In the genomic region with DNA sequence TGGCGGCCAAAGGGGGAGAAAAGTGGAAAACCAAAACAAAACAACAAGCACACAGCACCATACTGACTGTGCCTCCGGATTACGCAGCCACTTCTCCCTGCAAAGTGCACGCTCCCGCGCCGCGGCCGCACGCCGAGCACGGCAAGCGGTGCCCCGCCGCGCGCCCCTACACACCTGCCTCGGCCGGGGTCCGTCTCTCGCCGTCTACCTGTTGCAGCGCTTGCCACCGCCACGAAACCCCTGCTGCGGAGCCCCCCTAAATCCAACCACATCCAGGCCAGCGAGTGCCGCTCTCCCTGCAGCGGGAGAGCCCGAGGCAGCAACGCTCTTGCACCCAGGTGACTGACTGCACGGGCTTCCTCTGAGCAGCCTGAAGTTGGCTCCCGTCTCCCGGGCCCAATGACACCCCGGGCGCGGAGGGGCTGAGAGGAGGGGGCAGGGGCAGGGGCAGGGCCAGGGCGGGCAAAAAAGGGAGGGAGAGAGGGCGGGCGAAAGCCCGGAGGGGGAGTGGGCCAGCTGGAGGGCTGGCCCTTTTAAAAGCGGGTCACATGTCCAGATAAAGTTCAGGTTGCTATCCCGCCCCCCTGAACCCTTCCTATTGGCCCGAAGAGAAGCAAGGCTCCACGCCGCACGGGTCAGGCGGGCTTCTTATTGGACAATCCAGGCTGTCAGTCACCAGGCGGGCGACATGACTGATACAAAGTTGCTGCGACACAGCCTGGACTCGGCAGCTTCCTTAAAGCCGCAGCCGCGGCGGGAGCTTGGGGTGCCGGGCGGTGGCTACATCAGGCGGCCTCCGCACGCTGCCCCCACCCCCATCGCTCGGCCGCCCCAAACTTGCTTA, we compare ENCODE assay signal across 1 cellular context.
TF ChIP-seq lines count a peak whose summit lies in the region.

Gene NR3C2 (minus strand): TSS at position 429 of the 844 bp plus-strand sequence.

TF ChIP-seq in HepG2, 621 proteins besides CTCF, POLR2A, EP300 and RAD21 (continued from another document and continues in another):
- TF ChIP-seq USF2 (IDR thresholded peaks at IDR 0.05; ENCODE audit: low read depth, low read length) (peak; percentile 79), USF2 (CRISPR knock-in tag; IDR thresholded peaks at IDR 0.05; ENCODE audit: borderline replicate concordance) (peak; percentile 83; the same call in 1 of the 2 replicates), ZNF709 (CRISPR knock-in tag; IDR thresholded peaks at IDR 0.05) (no peak), ZBTB38 (CRISPR knock-in tag; IDR thresholded peaks at IDR 0.05) (0 out of 2 replicates have a peak, but pooled peaks have one; percentile 5), UBTF (CRISPR knock-in tag; IDR thresholded peaks at IDR 0.05) (peak; percentile 33; the same call in 1 of the 2 replicates), DMTF1 (CRISPR knock-in tag; IDR thresholded peaks at IDR 0.05) (no peak), ZNF460 (CRISPR knock-in tag; IDR thresholded peaks at IDR 0.05; ENCODE audit: borderline replicate concordance) (no peak), ZNF550 (CRISPR knock-in tag; IDR thresholded peaks at IDR 0.05; ENCODE audit: borderline replicate concordance) (no peak), ZNF235 (CRISPR knock-in tag; IDR thresholded peaks at IDR 0.05; ENCODE audit: borderline replicate concordance) (peak; percentile 36; the same call in 1 of the 2 replicates), CBX2 (IDR thresholded peaks at IDR 0.05; ENCODE audit: low read depth, low read length) (no peak), CBX2 (CRISPR knock-in tag; IDR thresholded peaks at IDR 0.05; ENCODE audit: low read depth) (peak; percentile 37; the same call in 1 of the 2 replicates), SALL1 (CRISPR knock-in tag; IDR thresholded peaks at IDR 0.05) (peak; percentile 42), GLI4 (CRISPR knock-in tag; IDR thresholded peaks at IDR 0.05; ENCODE audit: borderline replicate concordance) (0 out of 2 replicates have a peak, but pooled peaks have one; percentile 53), ZGPAT (CRISPR knock-in tag; IDR thresholded peaks at IDR 0.05) (peak; percentile 74), GATA4 (IDR thresholded peaks at IDR 0.05; ENCODE audit: borderline replicate concordance, low read depth) (peak; percentile 32; the same call in 1 of the 2 replicates), DR1 (CRISPR knock-in tag; IDR thresholded peaks at IDR 0.05) (peak; percentile 65; the same call in 1 of the 2 replicates), ETV6 (CRISPR knock-in tag; conservative IDR thresholded peaks at IDR 0.05) (0 out of 2 replicates have a peak, but pooled peaks have one; percentile 38), CBFB (CRISPR knock-in tag; IDR thresholded peaks at IDR 0.05) (0 out of 2 replicates have a peak, but pooled peaks have one; percentile 7), TAF1 (CRISPR knock-in tag; IDR thresholded peaks at IDR 0.05) (peak; percentile 77), SP2 (CRISPR knock-in tag; IDR thresholded peaks at IDR 0.05) (peak; percentile 92), REPIN1 (CRISPR knock-in tag; IDR thresholded peaks at IDR 0.05; ENCODE audit: borderline replicate concordance, low read depth) (no peak), ERF (CRISPR knock-in tag; IDR thresholded peaks at IDR 0.05) (0 out of 2 replicates have a peak, but pooled peaks have one; percentile 22), KMT2B (CRISPR knock-in tag; IDR thresholded peaks at IDR 0.05) (0 out of 2 replicates have a peak, but pooled peaks have one; percentile 21), RFX5 (IDR thresholded peaks at IDR 0.05; ENCODE audit: low read depth, low read length) (0 out of 2 replicates have a peak, but pooled peaks have one; percentile 13), MEIS2 (CRISPR knock-in tag; IDR thresholded peaks at IDR 0.05) (0 out of 2 replicates have a peak, but pooled peaks have one; percentile 17), KLF16 (CRISPR knock-in tag; IDR thresholded peaks at IDR 0.05) (0 out of 4 replicates have a peak, but pooled peaks of 1 of the 2 experiments have one; percentile 13), HNRNPK (IDR thresholded peaks at IDR 0.05; ENCODE audit: low read depth, low read length, poor library complexity, severe bottlenecking) (peak; percentile 22), ZNF160 (CRISPR knock-in tag; IDR thresholded peaks at IDR 0.05) (no peak), SP4 (CRISPR knock-in tag; IDR thresholded peaks at IDR 0.05) (peak; percentile 49; the same call in 1 of the 2 replicates), YEATS4 (CRISPR knock-in tag; IDR thresholded peaks at IDR 0.05; ENCODE audit: borderline replicate concordance) (peak; percentile 62; the same call in 1 of the 2 replicates), PLRG1 (conservative IDR thresholded peaks at IDR 0.05) (no peak), ZNF350 (CRISPR knock-in tag; IDR thresholded peaks at IDR 0.05; ENCODE audit: borderline replicate concordance, low read depth) (0 out of 2 replicates have a peak, but pooled peaks have one; percentile 37), HDAC1 (CRISPR knock-in tag; IDR thresholded peaks at IDR 0.05) (peak; percentile 56; the same call in 1 of the 2 replicates), POLR2G (IDR thresholded peaks at IDR 0.05; ENCODE audit: low read depth, low read length) (peak; percentile 84), PHF20 (CRISPR knock-in tag; IDR thresholded peaks at IDR 0.05) (peak; percentile 53; the same call in 1 of the 2 replicates), PAX8 (CRISPR knock-in tag; IDR thresholded peaks at IDR 0.05; ENCODE audit: borderline replicate concordance) (0 out of 2 replicates have a peak, but pooled peaks have one; percentile 63), ELF4 (CRISPR knock-in tag; IDR thresholded peaks at IDR 0.05; ENCODE audit: borderline replicate concordance) (no peak), ELF1 (CRISPR knock-in tag; IDR thresholded peaks at IDR 0.05) (peak; percentile 44; the same call in 1 of the 2 replicates), NFYB (CRISPR knock-in tag; IDR thresholded peaks at IDR 0.05) (peak; percentile 92), SOX13 (IDR thresholded peaks at IDR 0.05) (no peak), SOX13 (CRISPR knock-in tag; conservative IDR thresholded peaks at IDR 0.05 in 1 of 2, IDR thresholded peaks at IDR 0.05 in 1 of 2) (peak in 1 of 2 experiments; percentile 5; a peak in 1 of 4 replicates), PHF8 (CRISPR knock-in tag; IDR thresholded peaks at IDR 0.05) (peak; percentile 62), POLR2AphosphoS5 (IDR thresholded peaks at IDR 0.05; ENCODE audit: low read depth, low read length) (peak; percentile 68), KLF15 (CRISPR knock-in tag; IDR thresholded peaks at IDR 0.05; ENCODE audit: borderline replicate concordance) (no peak)
- TF ChIP-seq, protein P1, sequence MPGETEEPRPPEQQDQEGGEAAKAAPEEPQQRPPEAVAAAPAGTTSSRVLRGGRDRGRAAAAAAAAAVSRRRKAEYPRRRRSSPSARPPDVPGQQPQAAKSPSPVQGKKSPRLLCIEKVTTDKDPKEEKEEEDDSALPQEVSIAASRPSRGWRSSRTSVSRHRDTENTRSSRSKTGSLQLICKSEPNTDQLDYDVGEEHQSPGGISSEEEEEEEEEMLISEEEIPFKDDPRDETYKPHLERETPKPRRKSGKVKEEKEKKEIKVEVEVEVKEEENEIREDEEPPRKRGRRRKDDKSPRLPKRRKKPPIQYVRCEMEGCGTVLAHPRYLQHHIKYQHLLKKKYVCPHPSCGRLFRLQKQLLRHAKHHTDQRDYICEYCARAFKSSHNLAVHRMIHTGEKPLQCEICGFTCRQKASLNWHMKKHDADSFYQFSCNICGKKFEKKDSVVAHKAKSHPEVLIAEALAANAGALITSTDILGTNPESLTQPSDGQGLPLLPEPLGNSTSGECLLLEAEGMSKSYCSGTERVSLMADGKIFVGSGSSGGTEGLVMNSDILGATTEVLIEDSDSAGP (CRISPR knock-in tag; IDR thresholded peaks at IDR 0.05; ENCODE audit: borderline replicate concordance) = peak; percentile 99
- TF ChIP-seq, protein P2, sequence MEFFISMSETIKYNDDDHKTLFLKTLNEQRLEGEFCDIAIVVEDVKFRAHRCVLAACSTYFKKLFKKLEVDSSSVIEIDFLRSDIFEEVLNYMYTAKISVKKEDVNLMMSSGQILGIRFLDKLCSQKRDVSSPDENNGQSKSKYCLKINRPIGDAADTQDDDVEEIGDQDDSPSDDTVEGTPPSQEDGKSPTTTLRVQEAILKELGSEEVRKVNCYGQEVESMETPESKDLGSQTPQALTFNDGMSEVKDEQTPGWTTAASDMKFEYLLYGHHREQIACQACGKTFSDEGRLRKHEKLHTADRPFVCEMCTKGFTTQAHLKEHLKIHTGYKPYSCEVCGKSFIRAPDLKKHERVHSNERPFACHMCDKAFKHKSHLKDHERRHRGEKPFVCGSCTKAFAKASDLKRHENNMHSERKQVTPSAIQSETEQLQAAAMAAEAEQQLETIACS (CRISPR knock-in tag; IDR thresholded peaks at IDR 0.05) = peak; percentile 83
- TF ChIP-seq, protein P3, sequence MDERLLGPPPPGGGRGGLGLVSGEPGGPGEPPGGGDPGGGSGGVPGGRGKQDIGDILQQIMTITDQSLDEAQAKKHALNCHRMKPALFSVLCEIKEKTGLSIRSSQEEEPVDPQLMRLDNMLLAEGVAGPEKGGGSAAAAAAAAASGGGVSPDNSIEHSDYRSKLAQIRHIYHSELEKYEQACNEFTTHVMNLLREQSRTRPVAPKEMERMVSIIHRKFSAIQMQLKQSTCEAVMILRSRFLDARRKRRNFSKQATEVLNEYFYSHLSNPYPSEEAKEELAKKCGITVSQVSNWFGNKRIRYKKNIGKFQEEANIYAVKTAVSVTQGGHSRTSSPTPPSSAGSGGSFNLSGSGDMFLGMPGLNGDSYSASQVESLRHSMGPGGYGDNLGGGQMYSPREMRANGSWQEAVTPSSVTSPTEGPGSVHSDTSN (CRISPR knock-in tag; IDR thresholded peaks at IDR 0.05) = peak; percentile 94
- TF ChIP-seq, protein P4, sequence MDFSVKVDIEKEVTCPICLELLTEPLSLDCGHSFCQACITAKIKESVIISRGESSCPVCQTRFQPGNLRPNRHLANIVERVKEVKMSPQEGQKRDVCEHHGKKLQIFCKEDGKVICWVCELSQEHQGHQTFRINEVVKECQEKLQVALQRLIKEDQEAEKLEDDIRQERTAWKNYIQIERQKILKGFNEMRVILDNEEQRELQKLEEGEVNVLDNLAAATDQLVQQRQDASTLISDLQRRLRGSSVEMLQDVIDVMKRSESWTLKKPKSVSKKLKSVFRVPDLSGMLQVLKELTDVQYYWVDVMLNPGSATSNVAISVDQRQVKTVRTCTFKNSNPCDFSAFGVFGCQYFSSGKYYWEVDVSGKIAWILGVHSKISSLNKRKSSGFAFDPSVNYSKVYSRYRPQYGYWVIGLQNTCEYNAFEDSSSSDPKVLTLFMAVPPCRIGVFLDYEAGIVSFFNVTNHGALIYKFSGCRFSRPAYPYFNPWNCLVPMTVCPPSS (IDR thresholded peaks at IDR 0.05) = no peak
